8 cellular contexts compared by ENCODE assay signal in the genomic region with DNA sequence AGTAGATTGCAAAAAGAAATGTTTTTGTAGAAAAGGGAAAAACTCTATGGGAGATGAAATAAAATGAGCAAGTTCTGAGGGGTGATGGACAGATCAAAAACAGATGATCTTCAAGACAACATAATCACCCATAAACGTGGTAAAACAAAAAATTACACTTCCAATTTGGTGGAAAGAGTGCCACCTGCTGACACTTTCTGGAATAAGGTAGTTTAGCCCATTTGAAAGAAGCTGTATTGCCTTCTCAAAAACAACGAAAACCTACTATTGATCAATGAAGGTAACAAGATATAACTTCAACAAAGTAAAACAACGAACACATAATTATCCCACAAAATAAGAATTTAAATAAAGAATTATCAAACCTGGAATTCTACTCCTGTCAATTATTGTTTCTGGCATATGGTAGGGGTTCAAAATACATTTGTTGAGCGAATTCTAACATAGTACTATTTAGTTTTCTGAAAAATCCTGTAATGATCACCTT.
DNase-seq lines count a peak whose midpoint lies in the region; ATAC-seq and TF ChIP-seq lines count a peak whose summit lies in the region.

No MANE protein-coding gene starts in this region.

- in situ Hi-C loops in KBM-7 (cut with MboI; ENCODE audit: low pct_unique_long_range_greater_than_20kb, low sequenced_read_pairs), result no loop called here
- in situ Hi-C loops in astrocyte of the cerebellum (cut with HindIII; ENCODE audit: low sequenced_read_pairs), result no loop called here

- ATAC-seq in SK-N-SH treated with all-trans-retinoic acid at 6 μM for 48 hours (peak; percentile 10; the same call in 1 of the 3 replicates), GM19452 (IDR thresholded peaks at IDR 0.05; ENCODE audit: unreplicated experiment) (no peak)

- DNase-seq in NCI-H187 (lab: John Stamatoyannopoulos, UW) (peak; percentile 3 to 7), NCI-H187 treated with DMSO at 0.1 percent for 48 hours (lab: John Stamatoyannopoulos, UW) (no peak), KBM-7 (peak; percentile 83), astrocyte of the cerebellum (ENCODE audit: low read depth) (peak; percentile 60), left kidney (ENCODE audit: low read depth, low spot score) (peak; percentile 77)
- peak; percentile 46 for DNase-seq in stimulated activated CD8-positive, alpha-beta memory T cell treated with anti-CD3 and anti-CD28 coated beads, Interleukin-15, amount 100 ng/mL, for 1 hour (ENCODE audit: low read depth)

- TF ChIP-seq CTCF in astrocyte of the cerebellum (IDR thresholded peaks at IDR 0.05; ENCODE audit: low read depth, low read length, missing control alignments), result peak; percentile 65

- no peak overlapping the region for H3K4me3 ChIP-seq in astrocyte of the cerebellum (ENCODE audit: low read depth, low read length)

TF ChIP-seq in SK-N-SH treated with all-trans-retinoic acid at 6 μM for 48 hours, 23 proteins besides CTCF, POLR2A, EP300 and RAD21:
- TF ChIP-seq, protein P1, sequence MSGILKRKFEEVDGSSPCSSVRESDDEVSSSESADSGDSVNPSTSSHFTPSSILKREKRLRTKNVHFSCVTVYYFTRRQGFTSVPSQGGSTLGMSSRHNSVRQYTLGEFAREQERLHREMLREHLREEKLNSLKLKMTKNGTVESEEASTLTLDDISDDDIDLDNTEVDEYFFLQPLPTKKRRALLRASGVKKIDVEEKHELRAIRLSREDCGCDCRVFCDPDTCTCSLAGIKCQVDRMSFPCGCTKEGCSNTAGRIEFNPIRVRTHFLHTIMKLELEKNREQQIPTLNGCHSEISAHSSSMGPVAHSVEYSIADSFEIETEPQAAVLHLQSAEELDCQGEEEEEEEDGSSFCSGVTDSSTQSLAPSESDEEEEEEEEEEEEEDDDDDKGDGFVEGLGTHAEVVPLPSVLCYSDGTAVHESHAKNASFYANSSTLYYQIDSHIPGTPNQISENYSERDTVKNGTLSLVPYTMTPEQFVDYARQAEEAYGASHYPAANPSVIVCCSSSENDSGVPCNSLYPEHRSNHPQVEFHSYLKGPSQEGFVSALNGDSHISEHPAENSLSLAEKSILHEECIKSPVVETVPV (CRISPR knock-in tag; IDR thresholded peaks at IDR 0.05), result no peak
- TF ChIP-seq ZFP3 (CRISPR knock-in tag; IDR thresholded peaks at IDR 0.05) (no peak), CREB5 (CRISPR knock-in tag; IDR thresholded peaks at IDR 0.05; ENCODE audit: low read depth) (no peak), ZNF8 (CRISPR knock-in tag; IDR thresholded peaks at IDR 0.05) (peak; percentile 61), ARNTL (CRISPR knock-in tag; IDR thresholded peaks at IDR 0.05; ENCODE audit: borderline replicate concordance, low read depth) (no peak), TCF4 (CRISPR knock-in tag; IDR thresholded peaks at IDR 0.05; ENCODE audit: borderline replicate concordance) (no peak), CSDC2 (CRISPR knock-in tag; IDR thresholded peaks at IDR 0.05) (no peak)
